ENCODE assay signal across 15 cellular contexts in genomic region chr19:19096641-19097627, GRCh38. TPM values are rescaled to one million over a fixed set of nuclear protein-coding genes. Genes with fewer than 3 reads are reported as not detected.
DNase-seq lines count a peak whose midpoint lies in the region; ATAC-seq, FAIRE-seq and TF ChIP-seq lines count a peak whose summit lies in the region.
"Had no signal": no experiment of that assay in that cellular context is flagged by ENCODE, and none has a peak within 500 bp of the region (broad histone marks: within the 10 kb centered on the region; RNA-seq: fewer than 3 reads in every experiment).

No MANE protein-coding gene starts in this region.

- no peak overlapping the region for H2AFZ ChIP-seq in PC-9

- no peak overlapping the region for H3K9ac ChIP-seq in kidney (ENCODE audit: low read length in 2 of 2)

- no peak overlapping the region for H3K4me3 ChIP-seq in PC-9
- H3K4me3 ChIP-seq in kidney (ENCODE audit: low read length in 2 of 2): no peak overlapping the region

- POLR2A ChIA-PET in PC-9 (lab: Charles Lee; ENCODE audit: unreplicated experiment): no interaction called here

- H3K4me3 Mint-ChIP-seq in nephron progenitor cell (no peak overlapping the region), type B pancreatic cell (no peak overlapping the region)
- H3K4me3 Mint-ChIP-seq: CD4-positive, alpha-beta memory T cell had no signal

- H3K36me3 ChIP-seq in PC-9 (ENCODE audit: low read depth): no peaks in the 10 kb centered on the region
- peaks cover 0 to 4% of the 10 kb centered on the region in 2 donors for H3K36me3 ChIP-seq in kidney (ENCODE audit: control insufficient read depth in 1 of 2, insufficient read depth in 2 of 2, low read length in 2 of 2)
- H3K36me3 ChIP-seq: BE2C had no signal

- TF ChIP-seq CTCF in PC-9 (conservative IDR thresholded peaks at IDR 0.05): no peak
- TF ChIP-seq CTCF in kidney (IDR thresholded peaks at IDR 0.05; ENCODE audit: borderline replicate concordance, extremely low read depth, insufficient read depth): no peak
- no peak for TF ChIP-seq CTCF in nephron progenitor cell (IDR thresholded peaks at IDR 0.05)
- TF ChIP-seq CTCF in type B pancreatic cell (conservative IDR thresholded peaks at IDR 0.05): no peak
- no peak for TF ChIP-seq CTCF in omental fat pad (IDR thresholded peaks at IDR 0.05)

- H3K4me2 ChIP-seq in PC-9: peak overlapping the region; percentile 48

- H4K20me1 ChIP-seq in PC-9 (ENCODE audit: insufficient read depth): no peaks in the 10 kb centered on the region

- no peaks in the 10 kb centered on the region for H3K9me2 ChIP-seq in PC-9 (ENCODE audit: insufficient read depth)

- intact Hi-C loops in PC-9 (cut with micrococcal nuclease; ENCODE audit: unreplicated experiment) (no loop called here), kidney (cut with DNase I) (no loop called here)

- peaks cover 7% of the 10 kb centered on the region for H3K27me3 Mint-ChIP-seq in nephron progenitor cell (ENCODE audit: low read depth, poor library complexity)
- no peaks in the 10 kb centered on the region for H3K27me3 Mint-ChIP-seq in type B pancreatic cell
- H3K27me3 Mint-ChIP-seq: CD4-positive, alpha-beta memory T cell had no signal

- no peaks in the 10 kb centered on the region for H3K27me3 ChIP-seq in PC-9 (ENCODE audit: insufficient read depth, low read depth)
- H3K27me3 ChIP-seq: BE2C had no signal

- DNase-seq in PC-9: peak; percentile 77 to 95
- DNase-seq in kidney: no peak
- DNase-seq in nephron progenitor cell: no peak
- no peak for DNase-seq in type B pancreatic cell (ENCODE audit: extremely low spot score, unreplicated experiment)
- DNase-seq in omental fat pad (ENCODE audit: low spot score): no peak
- no peak for DNase-seq in urothelium cell line (ENCODE audit: low spot score)
- DNase-seq: BE2C; CD4-positive, alpha-beta memory T cell; DMS153; EL; IMR-90; NCI-H1417; NCI-H2029; NCI-H2171 treated with DMSO at 0.1 percent for 48 hours had no signal

- ATAC-seq in GM18868 (IDR thresholded peaks at IDR 0.05; ENCODE audit: unreplicated experiment) (no peak), omental fat pad (ENCODE audit: low FRiP score) (no peak)

- H3K9me3 Mint-ChIP-seq in nephron progenitor cell: no peaks in the 10 kb centered on the region
- no peaks in the 10 kb centered on the region for H3K9me3 Mint-ChIP-seq in type B pancreatic cell
- H3K9me3 Mint-ChIP-seq: CD4-positive, alpha-beta memory T cell had no signal

- H3K36me3 Mint-ChIP-seq in nephron progenitor cell (ENCODE audit: low read depth) (peaks cover 8% of the 10 kb centered on the region), type B pancreatic cell (no peaks in the 10 kb centered on the region)

- H3K9me3 ChIP-seq in PC-9 (ENCODE audit: insufficient read depth, low read depth) (no peaks in the 10 kb centered on the region), kidney (ENCODE audit: control insufficient read depth in 1 of 2, low read length in 2 of 2) (no peaks in the 10 kb centered on the region)
- H3K9me3 ChIP-seq: BE2C had no signal

- peak overlapping the region; percentile 79 for H3K27ac ChIP-seq in PC-9
- peak overlapping the region; percentile 94 to 95 for H3K27ac ChIP-seq in kidney (ENCODE audit: low read depth in 2 of 2, low read length in 2 of 2)

- H3K27ac Mint-ChIP-seq in nephron progenitor cell (peak overlapping the region; percentile 51), type B pancreatic cell (peak overlapping the region; percentile 50)
- H3K27ac Mint-ChIP-seq: CD4-positive, alpha-beta memory T cell had no signal

- peaks cover 14% of the 10 kb centered on the region; the same call in 1 of the 2 replicates for H3F3A ChIP-seq in PC-9 (ENCODE audit: insufficient read depth, low read depth)

- peaks cover 52% of the 10 kb centered on the region for H3K4me1 ChIP-seq in PC-9 (replicated peaks; ENCODE audit: insufficient read depth)
- H3K4me1 ChIP-seq in kidney (ENCODE audit: control insufficient read depth in 1 of 2, insufficient read depth in 1 of 2, low read depth in 1 of 2, low read length in 2 of 2): peaks cover 9 to 10% of the 10 kb centered on the region in 2 donors
- H3K4me1 ChIP-seq: BE2C had no signal

- no TSS peak for BruUV-seq in PC-9 (replicated peaks; lab: Mats Ljungman, UMichigan)

- no peaks in the 10 kb centered on the region for H3K79me2 ChIP-seq in PC-9 (ENCODE audit: low read depth)

- H3K4me1 Mint-ChIP-seq in nephron progenitor cell: peaks cover 40% of the 10 kb centered on the region
- no peaks in the 10 kb centered on the region for H3K4me1 Mint-ChIP-seq in type B pancreatic cell (ENCODE audit: unreplicated experiment)

- CTCF ChIA-PET in PC-9 (lab: Charles Lee): interaction anchor here (0.5 to 0.6 kb wide), 2 partner anchors 20 to 768 kb away, joined by 3 to 5 read pairs; no protein-coding TSS in a partner anchor

- FAIRE-seq in kidney (lab: Jason Lieb, UNC) (no peak), urothelium cell line (lab: Jason Lieb, UNC) (no peak)

RNA-seq across cellular contexts. Expression of gene SLC25A42, which starts 33.1 kb away (rescaled TPM):
- total RNA-seq in PC-9 (2021) (5.8 and 6.9 TPM in 2 replicates), kidney (9.7 TPM), type B pancreatic cell (ENCODE audit: low replicate concordance) (10.0 and 13.4 TPM in 2 replicates), omental fat pad (1 to 10 TPM; 4.7 to 9.9 (median 7.4) TPM)
- 70.7 TPM for polyA plus RNA-seq in kidney (ENCODE audit: insufficient read depth, low read depth, low replicate concordance)

RNA-seq across cellular contexts. Expression of gene TMEM161A, which starts 41.3 kb away (rescaled TPM):
- total RNA-seq in PC-9 (2021) (41.1 and 53.6 TPM in 2 replicates), kidney (23.9 TPM), type B pancreatic cell (ENCODE audit: low replicate concordance) (29.1 and 45.2 TPM in 2 replicates), omental fat pad (10 to 100 TPM; 12.0 to 16.8 (median 15.8) TPM)
- polyA plus RNA-seq in kidney (ENCODE audit: insufficient read depth, low read depth, low replicate concordance): 37.1 TPM

Comparison
In these comparisons a context has a peak if more than half of its experiments do, and no peak if none do; other contexts are left out.
1. DNase-seq: peak in PC-9 (2 of 2); none in kidney (single experiment), nephron progenitor cell (single experiment), type B pancreatic cell (single experiment), omental fat pad (single experiment) and urothelium cell line (single experiment).